Comparison of ENCODE assay signal across 1 cellular context in the genomic region with DNA sequence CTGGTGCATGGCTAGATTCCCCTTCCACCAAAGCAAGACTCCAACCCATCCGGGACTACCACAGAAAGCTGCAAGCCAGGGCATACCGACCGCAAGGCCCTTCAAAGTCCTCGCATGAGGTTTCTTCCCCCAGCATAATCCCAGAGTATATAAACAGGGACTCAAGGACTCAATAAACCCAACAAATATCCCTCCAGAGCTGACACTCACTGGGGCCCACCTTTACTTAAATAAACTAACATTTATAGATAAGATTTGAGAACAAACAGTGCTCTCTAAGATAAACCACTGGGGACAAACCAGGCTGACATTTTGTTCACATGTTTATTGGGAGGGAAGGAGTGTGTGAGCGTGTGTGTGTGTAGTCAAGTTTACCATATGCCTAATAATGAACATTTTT.
TF ChIP-seq lines count a peak whose summit lies in the region.

No MANE protein-coding gene starts in this region.

TF ChIP-seq in HEK293, 187 proteins besides CTCF, POLR2A, EP300 and RAD21 (continued from another document):
- no peak for TF ChIP-seq ZBTB44 (tag by site-specific recombination; IDR thresholded peaks at IDR 0.05)
- TF ChIP-seq ZNF239 (tag by site-specific recombination; IDR thresholded peaks at IDR 0.05), result no peak
- TF ChIP-seq, protein P1, sequence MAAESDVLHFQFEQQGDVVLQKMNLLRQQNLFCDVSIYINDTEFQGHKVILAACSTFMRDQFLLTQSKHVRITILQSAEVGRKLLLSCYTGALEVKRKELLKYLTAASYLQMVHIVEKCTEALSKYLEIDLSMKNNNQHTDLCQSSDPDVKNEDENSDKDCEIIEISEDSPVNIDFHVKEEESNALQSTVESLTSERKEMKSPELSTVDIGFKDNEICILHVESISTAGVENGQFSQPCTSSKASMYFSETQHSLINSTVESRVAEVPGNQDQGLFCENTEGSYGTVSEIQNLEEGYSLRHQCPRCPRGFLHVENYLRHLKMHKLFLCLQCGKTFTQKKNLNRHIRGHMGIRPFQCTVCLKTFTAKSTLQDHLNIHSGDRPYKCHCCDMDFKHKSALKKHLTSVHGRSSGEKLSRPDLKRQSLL (tag by site-specific recombination; IDR thresholded peaks at IDR 0.05), result peak; percentile 60; the same call in 1 of the 2 replicates
- TF ChIP-seq, protein P2, sequence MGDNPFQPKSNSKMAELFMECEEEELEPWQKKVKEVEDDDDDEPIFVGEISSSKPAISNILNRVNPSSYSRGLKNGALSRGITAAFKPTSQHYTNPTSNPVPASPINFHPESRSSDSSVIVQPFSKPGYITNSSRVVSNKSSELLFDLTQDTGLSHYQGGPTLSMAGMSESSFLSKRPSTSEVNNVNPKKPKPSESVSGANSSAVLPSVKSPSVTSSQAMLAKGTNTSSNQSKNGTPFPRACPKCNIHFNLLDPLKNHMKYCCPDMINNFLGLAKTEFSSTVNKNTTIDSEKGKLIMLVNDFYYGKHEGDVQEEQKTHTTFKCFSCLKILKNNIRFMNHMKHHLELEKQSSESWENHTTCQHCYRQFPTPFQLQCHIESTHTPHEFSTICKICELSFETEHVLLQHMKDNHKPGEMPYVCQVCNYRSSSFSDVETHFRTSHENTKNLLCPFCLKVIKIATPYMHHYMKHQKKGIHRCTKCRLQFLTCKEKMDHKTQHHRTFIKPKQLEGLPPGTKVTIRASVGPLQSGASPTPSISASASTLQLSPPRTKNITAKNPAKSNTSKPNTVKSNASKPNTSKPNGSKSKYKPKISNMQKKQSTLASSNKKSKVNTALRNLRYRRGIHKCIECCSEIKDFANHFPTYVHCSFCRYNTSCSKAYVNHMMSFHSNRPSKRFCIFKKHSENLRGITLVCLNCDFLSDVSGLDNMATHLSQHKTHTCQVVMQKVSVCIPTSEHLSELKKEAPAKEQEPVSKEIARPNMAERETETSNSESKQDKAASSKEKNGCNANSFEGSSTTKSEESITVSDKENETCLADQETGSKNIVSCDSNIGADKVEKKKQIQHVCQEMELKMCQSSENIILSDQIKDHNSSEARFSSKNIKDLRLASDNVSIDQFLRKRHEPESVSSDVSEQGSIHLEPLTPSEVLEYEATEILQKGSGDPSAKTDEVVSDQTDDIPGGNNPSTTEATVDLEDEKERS (tag by site-specific recombination; IDR thresholded peaks at IDR 0.05), result no peak
- no peak for TF ChIP-seq ZBTB21 (tag by site-specific recombination; IDR thresholded peaks at IDR 0.05)
- TF ChIP-seq ZNF596 (tag by site-specific recombination; IDR thresholded peaks at IDR 0.05), result 0 out of 2 replicates have a peak, but pooled peaks have one; percentile 3
- TF ChIP-seq ZNF626 (tag by site-specific recombination; IDR thresholded peaks at IDR 0.05), result no peak
- peak; percentile 40; the same call in 1 of the 2 replicates for TF ChIP-seq KLF7 (tag by site-specific recombination; IDR thresholded peaks at IDR 0.05; ENCODE audit: borderline replicate concordance)
- TF ChIP-seq ZNF473 (tag by site-specific recombination; IDR thresholded peaks at IDR 0.05), result no peak
- TF ChIP-seq YY1 (tag by site-specific recombination; IDR thresholded peaks at IDR 0.05), result no peak
